Comparison of ENCODE assay signal across 17 cellular contexts in the genomic region with DNA sequence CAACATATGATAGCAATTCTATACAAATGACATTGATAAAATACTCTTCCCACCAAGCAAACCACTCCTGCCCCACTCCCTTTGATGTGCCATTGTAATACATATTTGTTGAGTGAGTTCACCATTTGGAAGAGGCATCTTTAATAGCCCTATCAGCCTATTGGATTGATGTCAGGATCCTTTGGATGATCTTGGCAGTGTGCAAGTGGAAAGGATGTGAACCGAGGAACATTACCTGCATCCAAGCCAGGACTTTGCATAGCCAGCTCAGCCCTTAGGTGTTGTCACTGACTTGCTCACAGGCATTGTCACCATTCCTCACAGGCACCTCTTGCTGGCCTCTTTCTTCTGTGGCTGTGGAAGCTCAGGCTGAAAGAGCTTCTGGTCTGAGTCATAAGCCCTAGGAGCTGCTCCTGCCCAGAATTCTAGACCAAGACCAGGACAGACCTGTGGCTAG.
DNase-seq lines count a peak whose midpoint lies in the region; ATAC-seq and TF ChIP-seq lines count a peak whose summit lies in the region.
"Had no signal": no experiment of that assay in that cellular context is flagged by ENCODE, and none has a peak within 500 bp of the region (broad histone marks: within the 10 kb centered on the region; RNA-seq: fewer than 3 reads in every experiment).

No MANE protein-coding gene starts in this region.

- ATAC-seq in GM19351 (IDR thresholded peaks at IDR 0.05; ENCODE audit: unreplicated experiment) (no peak), HG03469 (IDR thresholded peaks at IDR 0.05; ENCODE audit: unreplicated experiment) (no peak)

- TF ChIP-seq CTCF in astrocyte of the spinal cord (IDR thresholded peaks at IDR 0.05; ENCODE audit: low read depth, low read length) = no peak

- H3K4me3 ChIP-seq in astrocyte of the spinal cord (ENCODE audit: low read depth, low read length) = no peak overlapping the region
- H3K4me3 ChIP-seq: A549, right lobe of liver had no signal

- DNase-seq in AG20443 (ENCODE audit: low spot score) (peak; percentile 49), NCI-H226 (peak; percentile 49), astrocyte of the spinal cord (ENCODE audit: low read depth, low spot score) (peak; percentile 55), kidney tubule cell (ENCODE audit: low spot score) (peak; percentile 70), NCI-H2029 (lab: John Stamatoyannopoulos, UW) (no peak), ACHN (no peak)
- DNase-seq: activated CD4-positive, alpha-beta T cell treated with anti-CD3 and anti-CD28 coated beads for 4 hours; GDM1; kidney; mammary epithelial cell; naive B cell; NCI-H1105; NCI-H510A treated with DMSO at 0.1 percent for 48 hours had no signal

- in situ Hi-C loops in astrocyte of the spinal cord (cut with HindIII; ENCODE audit: low sequenced_read_pairs) = no loop called here
- in situ Hi-C loops in ACHN (cut with HindIII; ENCODE audit: low pct_ligation_motif_present, low pct_unique_long_range_greater_than_20kb, low sequenced_read_pairs) = no loop called here

Comparison
In these comparisons a context has a peak if more than half of its experiments do, and no peak if none do; other contexts are left out.
1. DNase-seq: peak in AG20443 (single experiment), NCI-H226 (single experiment), astrocyte of the spinal cord (single experiment) and kidney tubule cell (single experiment); none in NCI-H2029 (single experiment) and ACHN (single experiment).